Comparison of ENCODE assay signal across 1 cellular context in genomic region chr2:222256250-222256649, GRCh38.
A peak's percentile ranks its signal among the peaks of the same experiment; 100 is the strongest.
TF ChIP-seq lines count a peak whose summit lies in the region.

No MANE protein-coding gene starts in this region.

TF ChIP-seq in H1, 55 proteins besides CTCF, POLR2A, EP300 and RAD21:
- TF ChIP-seq SP2 (IDR thresholded peaks at IDR 0.05; ENCODE audit: low read length) (no peak), HDAC2 (IDR thresholded peaks at IDR 0.05; ENCODE audit: borderline replicate concordance in 1 of 2, low read depth in 2 of 2, low read length in 2 of 2) (0 out of 4 replicates have a peak, but pooled peaks of 1 of the 2 experiments have one; percentile 14), CBX5 (IDR thresholded peaks at IDR 0.05; ENCODE audit: low read depth, low read length) (no peak), NANOG (IDR thresholded peaks at IDR 0.05; ENCODE audit: insufficient read depth, low read depth, low read length, poor library complexity, severe bottlenecking) (no peak), YY1 (IDR thresholded peaks at IDR 0.05; ENCODE audit: low read depth, low read length) (no peak), ZNF274 (IDR thresholded peaks at IDR 0.05; ENCODE audit: borderline replicate concordance, extremely low read depth, low read length) (no peak), POU5F1 (IDR thresholded peaks at IDR 0.05; ENCODE audit: low read depth, low read length) (no peak), KDM4A (IDR thresholded peaks at IDR 0.05; ENCODE audit: low read depth, low read length, severe bottlenecking) (no peak), RFX5 (IDR thresholded peaks at IDR 0.05; ENCODE audit: borderline replicate concordance, low read depth, low read length) (no peak), E2F6 (IDR thresholded peaks at IDR 0.05) (no peak), EGR1 (IDR thresholded peaks at IDR 0.05; ENCODE audit: borderline replicate concordance, low read depth, low read length) (peak; percentile 8; the same call in 1 of the 2 replicates), KDM1A (IDR thresholded peaks at IDR 0.05; ENCODE audit: borderline replicate concordance, low read length) (no peak)
TF ChIP-seq in H1: peak in this region for 2.
